17 cellular contexts compared by ENCODE assay signal in the genomic region with DNA sequence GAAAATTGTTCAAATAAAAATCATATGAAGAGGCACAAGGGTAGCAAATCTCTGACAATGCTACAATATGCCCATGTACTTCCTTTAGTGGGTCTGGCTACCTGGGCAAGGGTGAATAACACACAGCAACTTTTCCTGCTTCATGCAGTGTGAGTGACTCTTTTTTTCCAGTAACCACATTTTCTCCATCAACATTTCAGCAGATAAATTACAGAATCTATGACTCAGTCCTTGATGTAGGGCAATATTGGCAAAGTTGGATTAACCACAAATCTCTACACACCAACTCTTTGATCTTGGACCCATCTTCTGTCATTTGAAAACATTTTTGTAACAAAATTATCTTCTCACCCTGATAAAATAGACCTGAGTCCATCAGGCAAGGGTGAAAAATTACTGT. TPM values are rescaled to one million over a fixed set of nuclear protein-coding genes. Genes with fewer than 3 reads are reported as not detected.
DNase-seq lines count a peak whose midpoint lies in the region; ATAC-seq, FAIRE-seq and TF ChIP-seq lines count a peak whose summit lies in the region.
"Had no signal": no experiment of that assay in that cellular context is flagged by ENCODE, and none has a peak within 500 bp of the region (broad histone marks: within the 10 kb centered on the region; RNA-seq: fewer than 3 reads in every experiment).

No MANE protein-coding gene starts in this region.

- CTCF ChIA-PET in PC-3 (lab: Charles Lee), result no interaction called here

- H3K9me3 ChIP-seq in PC-3 (ENCODE audit: low read length) (no peaks in the 10 kb centered on the region), left lung (no peaks in the 10 kb centered on the region), tibial nerve (no peaks in the 10 kb centered on the region)

- no peak for TF ChIP-seq EP300 in tibial nerve (IDR thresholded peaks at IDR 0.05)

- H3K27ac ChIP-seq in PC-3 (ENCODE audit: low read length) (no peak overlapping the region), left lung (no peak overlapping the region), tibial nerve (no peak overlapping the region)

- intact Hi-C loops in PC-3 (cut with micrococcal nuclease), result no loop called here
- intact Hi-C loops in left lung (cut with DNase I), result no loop called here
- intact Hi-C loops in head of caudate nucleus (cut with DNase I), result no loop called here

- ATAC-seq in PC-3, result no peak
- ATAC-seq in left lung, result peak; percentile 25
- ATAC-seq: Panc1, Right ventricle myocardium inferior had no signal

- H3K79me2 ChIP-seq in PC-3 (ENCODE audit: low read length), result no peaks in the 10 kb centered on the region

- POLR2A ChIA-PET in PC-3 (lab: Charles Lee; ENCODE audit: unreplicated experiment), result no interaction called here

- H2AFZ ChIP-seq in PC-3 (ENCODE audit: low read length), result no peak overlapping the region

- no peaks in the 10 kb centered on the region for H3K9me2 ChIP-seq in PC-3 (replicated peaks; ENCODE audit: low read length)

- FAIRE-seq in bronchial epithelial cell (lab: Jason Lieb, UNC), result no peak

- DNase-seq in ELR (ENCODE audit: low read depth), result peak; percentile 23
- peak; percentile 32 for DNase-seq in PC-3
- peak; percentile 12 for DNase-seq in bronchial epithelial cell (ENCODE audit: low read depth)
- DNase-seq in left lung, result no peak
- DNase-seq in activated naive CD4-positive, alpha-beta T cell (lab: John Stamatoyannopoulos, UW), result no peak
- no peak for DNase-seq in head of caudate nucleus
- DNase-seq in tibial nerve (ENCODE audit: low spot score in 2 of 2), result no peak
- DNase-seq: C1 segment of cervical spinal cord, GOT3, MM.1S, NCI-H1092 treated with DMSO at 0.1 percent for 48 hours, NCI-H2107, NCI-H2227 treated with DMSO at 0.1 percent for 48 hours, NCI-H524 had no signal

- no peak for TF ChIP-seq POLR2A in tibial nerve (IDR thresholded peaks at IDR 0.05)

- H3K4me2 ChIP-seq in PC-3 (ENCODE audit: low read length), result no peak overlapping the region

- no peaks in the 10 kb centered on the region for H4K20me1 ChIP-seq in PC-3 (ENCODE audit: low read length)

- no peak overlapping the region for H3K9ac ChIP-seq in PC-3 (ENCODE audit: low read length)

- H3K4me1 ChIP-seq in PC-3 (ENCODE audit: insufficient read depth, low read length) (peaks cover 5% of the 10 kb centered on the region), left lung (peaks cover 0 to 3% of the 10 kb centered on the region in 2 donors), tibial nerve (no peaks in the 10 kb centered on the region)

- H3K4me3 ChIP-seq in PC-3 (ENCODE audit: low read length), result no peak overlapping the region
- no peak overlapping the region for H3K4me3 ChIP-seq in bronchial epithelial cell (ENCODE audit: low read depth, low read length)
- no peak overlapping the region for H3K4me3 ChIP-seq in left lung
- no peak overlapping the region for H3K4me3 ChIP-seq in tibial nerve

- no peaks in the 10 kb centered on the region for H3F3A ChIP-seq in PC-3 (ENCODE audit: low read length, unreplicated experiment)

- no peaks in the 10 kb centered on the region for H3K27me3 ChIP-seq in PC-3 (ENCODE audit: low read length)
- no peaks in the 10 kb centered on the region for H3K27me3 ChIP-seq in bronchial epithelial cell (ENCODE audit: control insufficient read depth, insufficient read depth, low read length)
- H3K27me3 ChIP-seq in left lung, result no peaks in the 10 kb centered on the region
- H3K27me3 ChIP-seq in tibial nerve, result no peaks in the 10 kb centered on the region

- H3K36me3 ChIP-seq in PC-3 (ENCODE audit: low read depth, low read length), result no peaks in the 10 kb centered on the region
- no peaks in the 10 kb centered on the region for H3K36me3 ChIP-seq in bronchial epithelial cell (ENCODE audit: control insufficient read depth, insufficient read depth, low read length)
- H3K36me3 ChIP-seq in left lung, result no peaks in the 10 kb centered on the region
- no peaks in the 10 kb centered on the region for H3K36me3 ChIP-seq in tibial nerve

- no peak for TF ChIP-seq CTCF in PC-3 (conservative IDR thresholded peaks at IDR 0.05; ENCODE audit: low read depth, low read length)
- no peak for TF ChIP-seq CTCF in bronchial epithelial cell (IDR thresholded peaks at IDR 0.05; ENCODE audit: insufficient read depth, low read length, severe bottlenecking)
- no peak for TF ChIP-seq CTCF in left lung (IDR thresholded peaks at IDR 0.05)
- TF ChIP-seq CTCF in tibial nerve (IDR thresholded peaks at IDR 0.05), result no peak

- no TSS peak for BruUV-seq in PC-3 (replicated peaks; lab: Mats Ljungman, UMichigan)

RNA-seq across cellular contexts. Expression of a gene that starts 31.7 kb away (rescaled TPM):
- total RNA-seq in PC-3 (2014; rRNA removed), result not detected in 2 replicates
- not detected in 2 replicates for total RNA-seq in bronchial epithelial cell
- 1 to 10 TPM in 1 of 2 donors, under 1 TPM in 1; 0.06 to 3.5 TPM for total RNA-seq in left lung
- under 1 TPM; 0.20 to 0.30 (median 0.21) TPM for total RNA-seq in tibial nerve
- total RNA-seq: A673, Right ventricle myocardium inferior had no signal

Comparison
In these comparisons a context has a peak if more than half of its experiments do, and no peak if none do; other contexts are left out.
1. DNase-seq: peak in ELR (single experiment), PC-3 (single experiment) and bronchial epithelial cell (single experiment); none in left lung (0 of 2), activated naive CD4-positive, alpha-beta T cell (0 of 4), head of caudate nucleus (0 of 42) and tibial nerve (0 of 2).